Comparison of ENCODE assay signal across 33 cellular contexts in the genomic region with DNA sequence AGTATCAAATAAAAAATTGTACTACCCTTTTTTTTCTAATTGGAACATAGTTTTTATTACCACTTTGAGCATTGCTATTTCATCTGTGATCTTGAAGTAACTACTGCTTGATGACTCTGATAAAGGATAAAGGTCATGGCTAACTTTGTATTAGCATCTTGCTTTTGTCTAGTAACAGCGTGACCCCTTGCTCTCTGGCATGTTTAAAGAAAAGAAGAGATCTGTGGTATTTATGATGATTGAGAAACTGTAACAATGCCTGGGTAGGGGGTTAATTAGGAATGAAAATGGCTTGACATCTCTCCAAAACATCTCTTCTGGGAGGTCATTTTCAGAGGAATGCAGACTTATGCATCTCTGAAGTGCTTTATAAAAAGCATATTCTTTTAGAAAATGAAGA.
DNase-seq lines count a peak whose midpoint lies in the region; ATAC-seq and TF ChIP-seq lines count a peak whose summit lies in the region.
"Had no signal": no experiment of that assay in that cellular context is flagged by ENCODE, and none has a peak within 500 bp of the region (broad histone marks: within the 10 kb centered on the region; RNA-seq: fewer than 3 reads in every experiment).

No MANE protein-coding gene starts in this region.

- H3K27ac ChIP-seq in HUES48 (ENCODE audit: low read depth, low read length) = peak overlapping the region; percentile 88
- H3K27ac ChIP-seq in foreskin keratinocyte = no peak overlapping the region
- H3K27ac ChIP-seq in uterus = no peak overlapping the region
- H3K27ac ChIP-seq: breast epithelium, epithelial cell of prostate, heart left ventricle, right atrium auricular region, spleen, vagina had no signal

- peak overlapping the region; percentile 73 for H3K27ac Mint-ChIP-seq in chondrocyte (ENCODE audit: unreplicated experiment)
- H3K27ac Mint-ChIP-seq: activated CD8-positive, alpha-beta T cell treated with anti-CD3 and anti-CD28 coated beads, Interleukin-2, amount 10 ng/mL, durations not matched to agents 7 days and 5 days; activated naive CD4-positive, alpha-beta T cell treated with anti-CD3 and anti-CD28 coated beads, Interleukin-2, amount 10 ng/mL, durations not matched to agents 7 days and 5 days; B cell; CD4-positive, alpha-beta memory T cell; stimulated activated naive CD8-positive, alpha-beta T cell treated with anti-CD3 and anti-CD28 coated beads, Interleukin-15, Interleukin-2, amounts not matched to agents 100 ng/mL and 50 ng/mL, for 24 hours had no signal

- no peaks in the 10 kb centered on the region for H3K27me3 Mint-ChIP-seq in chondrocyte (ENCODE audit: low read depth)
- H3K27me3 Mint-ChIP-seq: activated naive CD4-positive, alpha-beta T cell treated with anti-CD3 and anti-CD28 coated beads, Interleukin-2, amount 10 ng/mL, durations not matched to agents 7 days and 5 days; B cell; CD4-positive, alpha-beta memory T cell; stimulated activated naive CD8-positive, alpha-beta T cell treated with anti-CD3 and anti-CD28 coated beads, Interleukin-15, Interleukin-2, amounts not matched to agents 100 ng/mL and 50 ng/mL, for 24 hours had no signal

- H3K9ac ChIP-seq in HUES48 (ENCODE audit: low read depth, low read length) = peak overlapping the region; percentile 27; the same call in 1 of the 2 replicates

- no peak for TF ChIP-seq POLR2A in uterus (IDR thresholded peaks at IDR 0.05)

- no peak for ATAC-seq in foreskin keratinocyte
- ATAC-seq: activated CD8-positive, alpha-beta T cell treated with anti-CD3 and anti-CD28 coated beads, Interleukin-2, amount 10 ng/mL, durations not matched to agents 7 days and 5 days; GM12878; heart left ventricle; left lobe of liver had no signal

- intact Hi-C loops in head of caudate nucleus (cut with DNase I) (no loop called here), uterus (cut with DNase I; ENCODE audit: low total_unique reads) (no loop called here)

- DNase-seq in chondrocyte (ENCODE audit: low spot score) (no peak), iPS DF 4.7 (ENCODE audit: extremely low read depth, low spot score) (peak; percentile 79), skeletal muscle cell (ENCODE audit: low read depth) (peak; percentile 41), A172 (ENCODE audit: low spot score) (no peak), foreskin keratinocyte (no peak), head of caudate nucleus (no peak), uterus (no peak)
- DNase-seq: ACHN; activated CD4-positive, alpha-beta T cell treated with anti-CD3 and anti-CD28 coated beads for 4 hours; activated CD8-positive, alpha-beta T cell treated with anti-CD3 and anti-CD28 coated beads, Interleukin-2, amount 10 ng/mL, durations not matched to agents 7 days and 5 days; activated naive CD4-positive, alpha-beta T cell treated with anti-CD3 and anti-CD28 coated beads, Interleukin-2, amount 10 ng/mL, durations not matched to agents 7 days and 5 days; amygdala; CD4-positive, alpha-beta memory T cell; effector CD4-positive, alpha-beta T cell; heart left ventricle; Kasumi-1; mesenchymal stem cell; NCI-H1436; Right ventricle myocardium superior; spleen; stimulated activated CD4-positive, alpha-beta T cell treated with anti-CD3 and anti-CD28 coated beads, Interleukin-2, amount 100 ng/mL, for 24 hours; stimulated activated CD8-positive, alpha-beta memory T cell treated with anti-CD3 and anti-CD28 coated beads, Interleukin-4, amount 100 ng/mL, for 48 hours had no signal

- TF ChIP-seq CTCF in chondrocyte (IDR thresholded peaks at IDR 0.05) = no peak
- no peak for TF ChIP-seq CTCF in foreskin keratinocyte (conservative IDR thresholded peaks at IDR 0.05)
- no peak for TF ChIP-seq CTCF in uterus (IDR thresholded peaks at IDR 0.05)

- H3K36me3 Mint-ChIP-seq in chondrocyte (ENCODE audit: low read depth) = no peaks in the 10 kb centered on the region
- H3K36me3 Mint-ChIP-seq: activated naive CD4-positive, alpha-beta T cell treated with anti-CD3 and anti-CD28 coated beads, Interleukin-2, amount 10 ng/mL, durations not matched to agents 7 days and 5 days; CD4-positive, alpha-beta memory T cell had no signal

- no peak overlapping the region for H3K4me3 Mint-ChIP-seq in chondrocyte (ENCODE audit: unreplicated experiment)
- H3K4me3 Mint-ChIP-seq: activated CD8-positive, alpha-beta T cell treated with anti-CD3 and anti-CD28 coated beads, Interleukin-2, amount 10 ng/mL, durations not matched to agents 7 days and 5 days; activated naive CD4-positive, alpha-beta T cell treated with anti-CD3 and anti-CD28 coated beads, Interleukin-2, amount 10 ng/mL, durations not matched to agents 7 days and 5 days; B cell; CD4-positive, alpha-beta memory T cell; neural crest cell; stimulated activated naive CD8-positive, alpha-beta T cell treated with anti-CD3 and anti-CD28 coated beads, Interleukin-15, Interleukin-2, amounts not matched to agents 100 ng/mL and 50 ng/mL, for 24 hours had no signal

- H3K9me3 Mint-ChIP-seq in chondrocyte (ENCODE audit: low read depth) = peaks cover 6% of the 10 kb centered on the region

- H3K4me3 ChIP-seq in HUES48 (ENCODE audit: low read depth, low read length) = peak overlapping the region; percentile 34
- no peak overlapping the region for H3K4me3 ChIP-seq in skeletal muscle cell (ENCODE audit: low read depth, low read length)
- no peak overlapping the region for H3K4me3 ChIP-seq in uterus
- H3K4me3 ChIP-seq: breast epithelium, GM12878, HAP-1, heart left ventricle, right atrium auricular region, spleen, vagina had no signal

- H3K27me3 ChIP-seq in HUES48 (ENCODE audit: control insufficient read depth, insufficient read depth, low read length) = no peaks in the 10 kb centered on the region
- no peaks in the 10 kb centered on the region for H3K27me3 ChIP-seq in foreskin keratinocyte
- no peaks in the 10 kb centered on the region for H3K27me3 ChIP-seq in uterus
- H3K27me3 ChIP-seq: breast epithelium, heart left ventricle, right atrium auricular region, spleen, vagina had no signal

- H3K36me3 ChIP-seq in HUES48 (ENCODE audit: control insufficient read depth, insufficient read depth, low read length) (no peaks in the 10 kb centered on the region), uterus (no peaks in the 10 kb centered on the region)
- H3K36me3 ChIP-seq: breast epithelium, HAP-1, heart left ventricle, right atrium auricular region, spleen, vagina had no signal

- H3K9me3 ChIP-seq in HUES48 (ENCODE audit: control insufficient read depth, insufficient read depth, low read length) (0 out of 2 replicates have a peak, but pooled peaks cover 6% of the 10 kb centered on the region), uterus (no peaks in the 10 kb centered on the region)
- H3K9me3 ChIP-seq: breast epithelium, HAP-1, right atrium auricular region, vagina had no signal

- H3K4me1 ChIP-seq in HUES48 (ENCODE audit: control insufficient read depth, insufficient read depth, low read length) = peaks cover 43% of the 10 kb centered on the region
- H3K4me1 ChIP-seq in foreskin keratinocyte = no peaks in the 10 kb centered on the region
- H3K4me1 ChIP-seq in uterus = no peaks in the 10 kb centered on the region
- H3K4me1 ChIP-seq: breast epithelium, HAP-1, heart left ventricle, right atrium auricular region, spleen, vagina had no signal

- H3K4me1 Mint-ChIP-seq in chondrocyte (ENCODE audit: low read depth) = peaks cover 15% of the 10 kb centered on the region
- H3K4me1 Mint-ChIP-seq: activated naive CD4-positive, alpha-beta T cell treated with anti-CD3 and anti-CD28 coated beads, Interleukin-2, amount 10 ng/mL, durations not matched to agents 7 days and 5 days; B cell; CD4-positive, alpha-beta memory T cell had no signal

Comparison
In these comparisons a context has a peak if more than half of its experiments do, and no peak if none do; other contexts are left out.
1. DNase-seq: peak in iPS DF 4.7 (single experiment) and skeletal muscle cell (single experiment); none in chondrocyte (single experiment), A172 (single experiment), foreskin keratinocyte (0 of 2), head of caudate nucleus (0 of 42) and uterus (0 of 2).